1 cellular context compared by ENCODE assay signal in the genomic region with DNA sequence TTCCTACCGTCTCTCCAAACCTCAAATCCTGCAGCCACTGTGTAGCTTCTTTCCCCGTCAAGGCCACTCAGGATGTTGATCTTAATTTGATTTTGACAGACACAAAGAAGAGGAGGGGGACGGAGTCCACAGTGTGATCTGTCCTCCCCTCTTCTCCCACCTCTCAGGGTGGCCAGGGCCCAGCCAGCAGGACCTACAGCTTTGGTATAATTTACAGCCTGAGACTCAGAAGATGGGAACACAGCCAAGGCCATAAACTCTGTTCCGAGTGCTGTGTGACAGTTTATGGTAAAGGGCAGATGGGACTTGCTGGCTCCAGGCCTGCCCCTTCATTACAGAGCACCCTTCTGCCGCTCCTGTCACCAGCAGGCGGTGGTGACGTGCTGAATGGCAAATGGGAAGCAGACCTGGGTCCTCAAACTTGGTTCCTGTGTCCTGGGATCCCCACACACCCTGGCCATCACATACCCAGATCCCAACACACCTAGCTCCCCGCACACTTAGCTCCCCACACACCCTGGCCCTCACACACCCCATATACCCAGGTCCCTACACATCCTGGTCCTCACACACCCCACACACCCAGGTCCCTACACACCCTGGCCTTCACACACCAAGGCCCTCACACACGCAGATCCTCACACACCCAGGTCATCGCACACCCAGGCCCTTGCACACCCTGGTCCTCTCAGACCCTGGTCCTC.
TF ChIP-seq lines count a peak whose summit lies in the region.

No MANE protein-coding gene starts in this region.

TF ChIP-seq in K562, 482 proteins besides CTCF, POLR2A, EP300 and RAD21 (continued from another document and continues in another):
- TF ChIP-seq, protein P1, sequence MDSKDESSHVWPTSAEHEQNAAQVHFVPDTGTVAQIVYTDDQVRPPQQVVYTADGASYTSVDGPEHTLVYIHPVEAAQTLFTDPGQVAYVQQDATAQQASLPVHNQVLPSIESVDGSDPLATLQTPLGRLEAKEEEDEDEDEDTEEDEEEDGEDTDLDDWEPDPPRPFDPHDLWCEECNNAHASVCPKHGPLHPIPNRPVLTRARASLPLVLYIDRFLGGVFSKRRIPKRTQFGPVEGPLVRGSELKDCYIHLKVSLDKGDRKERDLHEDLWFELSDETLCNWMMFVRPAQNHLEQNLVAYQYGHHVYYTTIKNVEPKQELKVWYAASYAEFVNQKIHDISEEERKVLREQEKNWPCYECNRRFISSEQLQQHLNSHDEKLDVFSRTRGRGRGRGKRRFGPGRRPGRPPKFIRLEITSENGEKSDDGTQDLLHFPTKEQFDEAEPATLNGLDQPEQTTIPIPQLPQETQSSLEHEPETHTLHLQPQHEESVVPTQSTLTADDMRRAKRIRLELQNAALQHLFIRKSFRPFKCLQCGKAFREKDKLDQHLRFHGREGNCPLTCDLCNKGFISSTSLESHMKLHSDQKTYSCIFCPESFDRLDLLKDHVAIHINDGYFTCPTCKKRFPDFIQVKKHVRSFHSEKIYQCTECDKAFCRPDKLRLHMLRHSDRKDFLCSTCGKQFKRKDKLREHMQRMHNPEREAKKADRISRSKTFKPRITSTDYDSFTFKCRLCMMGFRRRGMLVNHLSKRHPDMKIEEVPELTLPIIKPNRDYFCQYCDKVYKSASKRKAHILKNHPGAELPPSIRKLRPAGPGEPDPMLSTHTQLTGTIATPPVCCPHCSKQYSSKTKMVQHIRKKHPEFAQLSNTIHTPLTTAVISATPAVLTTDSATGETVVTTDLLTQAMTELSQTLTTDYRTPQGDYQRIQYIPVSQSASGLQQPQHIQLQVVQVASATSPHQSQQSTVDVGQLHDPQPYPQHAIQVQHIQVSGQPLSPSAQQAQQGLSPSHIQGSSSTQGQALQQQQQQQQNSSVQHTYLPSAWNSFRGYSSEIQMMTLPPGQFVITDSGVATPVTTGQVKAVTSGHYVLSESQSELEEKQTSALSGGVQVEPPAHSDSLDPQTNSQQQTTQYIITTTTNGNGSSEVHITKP (IDR thresholded peaks at IDR 0.05; ENCODE audit: partially characterized antibody) = peak; percentile 96
- TF ChIP-seq TEAD2 (tag; IDR thresholded peaks at IDR 0.05) (peak; percentile 51; the same call in 1 of the 2 replicates), XRCC5 (IDR thresholded peaks at IDR 0.05; ENCODE audit: low read depth, low read length) (no peak), ZNF436 (CRISPR knock-in tag; IDR thresholded peaks at IDR 0.05) (no peak), ZEB2 (IDR thresholded peaks at IDR 0.05) (peak; percentile 11; the same call in 1 of the 2 replicates), MCM7 (IDR thresholded peaks at IDR 0.05) (no peak), NR1H2 (CRISPR knock-in tag; IDR thresholded peaks at IDR 0.05) (0 out of 2 replicates have a peak, but pooled peaks have one; percentile 43), ZNF444 (CRISPR knock-in tag; IDR thresholded peaks at IDR 0.05) (no peak), CBX1 (IDR thresholded peaks at IDR 0.05; ENCODE audit: low read depth) (no peak; the same call in 1 of the 2 replicates), CREM (IDR thresholded peaks at IDR 0.05; ENCODE audit: low read depth) (peak; percentile 83), ZNF197 (CRISPR knock-in tag; IDR thresholded peaks at IDR 0.05; ENCODE audit: low read depth) (0 out of 2 replicates have a peak, but pooled peaks have one; percentile 55), JUND (IDR thresholded peaks at IDR 0.05; ENCODE audit: borderline replicate concordance, low read depth, low read length) (peak; percentile 59), JUND (tag; IDR thresholded peaks at IDR 0.05; ENCODE audit: borderline replicate concordance, low read depth, low read length) (peak; percentile 11; the same call in 1 of the 3 replicates), PURB (CRISPR knock-in tag; IDR thresholded peaks at IDR 0.05; ENCODE audit: low read depth) (no peak), TAF9B (IDR thresholded peaks at IDR 0.05; ENCODE audit: partially characterized antibody) (peak; percentile 13), MEF2D (tag; conservative IDR thresholded peaks at IDR 0.05; ENCODE audit: low read depth) (peak; percentile 79)
- TF ChIP-seq, protein P2, sequence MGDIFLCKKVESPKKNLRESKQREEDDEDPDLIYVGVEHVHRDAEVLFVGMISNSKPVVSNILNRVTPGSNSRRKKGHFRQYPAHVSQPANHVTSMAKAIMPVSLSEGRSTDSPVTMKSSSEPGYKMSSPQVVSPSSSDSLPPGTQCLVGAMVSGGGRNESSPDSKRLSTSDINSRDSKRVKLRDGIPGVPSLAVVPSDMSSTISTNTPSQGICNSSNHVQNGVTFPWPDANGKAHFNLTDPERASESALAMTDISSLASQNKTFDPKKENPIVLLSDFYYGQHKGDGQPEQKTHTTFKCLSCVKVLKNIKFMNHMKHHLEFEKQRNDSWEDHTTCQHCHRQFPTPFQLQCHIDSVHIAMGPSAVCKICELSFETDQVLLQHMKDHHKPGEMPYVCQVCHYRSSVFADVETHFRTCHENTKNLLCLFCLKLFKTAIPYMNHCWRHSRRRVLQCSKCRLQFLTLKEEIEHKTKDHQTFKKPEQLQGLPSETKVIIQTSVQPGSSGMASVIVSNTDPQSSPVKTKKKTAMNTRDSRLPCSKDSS (IDR thresholded peaks at IDR 0.05; ENCODE audit: low read depth, partially characterized antibody) = peak; percentile 32
- TF ChIP-seq, protein P3, sequence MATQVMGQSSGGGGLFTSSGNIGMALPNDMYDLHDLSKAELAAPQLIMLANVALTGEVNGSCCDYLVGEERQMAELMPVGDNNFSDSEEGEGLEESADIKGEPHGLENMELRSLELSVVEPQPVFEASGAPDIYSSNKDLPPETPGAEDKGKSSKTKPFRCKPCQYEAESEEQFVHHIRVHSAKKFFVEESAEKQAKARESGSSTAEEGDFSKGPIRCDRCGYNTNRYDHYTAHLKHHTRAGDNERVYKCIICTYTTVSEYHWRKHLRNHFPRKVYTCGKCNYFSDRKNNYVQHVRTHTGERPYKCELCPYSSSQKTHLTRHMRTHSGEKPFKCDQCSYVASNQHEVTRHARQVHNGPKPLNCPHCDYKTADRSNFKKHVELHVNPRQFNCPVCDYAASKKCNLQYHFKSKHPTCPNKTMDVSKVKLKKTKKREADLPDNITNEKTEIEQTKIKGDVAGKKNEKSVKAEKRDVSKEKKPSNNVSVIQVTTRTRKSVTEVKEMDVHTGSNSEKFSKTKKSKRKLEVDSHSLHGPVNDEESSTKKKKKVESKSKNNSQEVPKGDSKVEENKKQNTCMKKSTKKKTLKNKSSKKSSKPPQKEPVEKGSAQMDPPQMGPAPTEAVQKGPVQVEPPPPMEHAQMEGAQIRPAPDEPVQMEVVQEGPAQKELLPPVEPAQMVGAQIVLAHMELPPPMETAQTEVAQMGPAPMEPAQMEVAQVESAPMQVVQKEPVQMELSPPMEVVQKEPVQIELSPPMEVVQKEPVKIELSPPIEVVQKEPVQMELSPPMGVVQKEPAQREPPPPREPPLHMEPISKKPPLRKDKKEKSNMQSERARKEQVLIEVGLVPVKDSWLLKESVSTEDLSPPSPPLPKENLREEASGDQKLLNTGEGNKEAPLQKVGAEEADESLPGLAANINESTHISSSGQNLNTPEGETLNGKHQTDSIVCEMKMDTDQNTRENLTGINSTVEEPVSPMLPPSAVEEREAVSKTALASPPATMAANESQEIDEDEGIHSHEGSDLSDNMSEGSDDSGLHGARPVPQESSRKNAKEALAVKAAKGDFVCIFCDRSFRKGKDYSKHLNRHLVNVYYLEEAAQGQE (CRISPR knock-in tag; IDR thresholded peaks at IDR 0.05; ENCODE audit: low read depth) = peak; percentile 43; the same call in 1 of the 2 replicates
- TF ChIP-seq, protein P4, sequence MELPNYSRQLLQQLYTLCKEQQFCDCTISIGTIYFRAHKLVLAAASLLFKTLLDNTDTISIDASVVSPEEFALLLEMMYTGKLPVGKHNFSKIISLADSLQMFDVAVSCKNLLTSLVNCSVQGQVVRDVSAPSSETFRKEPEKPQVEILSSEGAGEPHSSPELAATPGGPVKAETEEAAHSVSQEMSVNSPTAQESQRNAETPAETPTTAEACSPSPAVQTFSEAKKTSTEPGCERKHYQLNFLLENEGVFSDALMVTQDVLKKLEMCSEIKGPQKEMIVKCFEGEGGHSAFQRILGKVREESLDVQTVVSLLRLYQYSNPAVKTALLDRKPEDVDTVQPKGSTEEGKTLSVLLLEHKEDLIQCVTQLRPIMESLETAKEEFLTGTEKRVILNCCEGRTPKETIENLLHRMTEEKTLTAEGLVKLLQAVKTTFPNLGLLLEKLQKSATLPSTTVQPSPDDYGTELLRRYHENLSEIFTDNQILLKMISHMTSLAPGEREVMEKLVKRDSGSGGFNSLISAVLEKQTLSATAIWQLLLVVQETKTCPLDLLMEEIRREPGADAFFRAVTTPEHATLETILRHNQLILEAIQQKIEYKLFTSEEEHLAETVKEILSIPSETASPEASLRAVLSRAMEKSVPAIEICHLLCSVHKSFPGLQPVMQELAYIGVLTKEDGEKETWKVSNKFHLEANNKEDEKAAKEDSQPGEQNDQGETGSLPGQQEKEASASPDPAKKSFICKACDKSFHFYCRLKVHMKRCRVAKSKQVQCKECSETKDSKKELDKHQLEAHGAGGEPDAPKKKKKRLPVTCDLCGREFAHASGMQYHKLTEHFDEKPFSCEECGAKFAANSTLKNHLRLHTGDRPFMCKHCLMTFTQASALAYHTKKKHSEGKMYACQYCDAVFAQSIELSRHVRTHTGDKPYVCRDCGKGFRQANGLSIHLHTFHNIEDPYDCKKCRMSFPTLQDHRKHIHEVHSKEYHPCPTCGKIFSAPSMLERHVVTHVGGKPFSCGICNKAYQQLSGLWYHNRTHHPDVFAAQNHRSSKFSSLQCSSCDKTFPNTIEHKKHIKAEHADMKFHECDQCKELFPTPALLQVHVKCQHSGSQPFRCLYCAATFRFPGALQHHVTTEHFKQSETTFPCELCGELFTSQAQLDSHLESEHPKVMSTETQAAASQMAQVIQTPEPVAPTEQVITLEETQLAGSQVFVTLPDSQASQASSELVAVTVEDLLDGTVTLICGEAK (IDR thresholded peaks at IDR 0.05) = peak; percentile 48
- TF ChIP-seq, protein P4 (CRISPR knock-in tag; IDR thresholded peaks at IDR 0.05) = no peak
- TF ChIP-seq, protein P5, sequence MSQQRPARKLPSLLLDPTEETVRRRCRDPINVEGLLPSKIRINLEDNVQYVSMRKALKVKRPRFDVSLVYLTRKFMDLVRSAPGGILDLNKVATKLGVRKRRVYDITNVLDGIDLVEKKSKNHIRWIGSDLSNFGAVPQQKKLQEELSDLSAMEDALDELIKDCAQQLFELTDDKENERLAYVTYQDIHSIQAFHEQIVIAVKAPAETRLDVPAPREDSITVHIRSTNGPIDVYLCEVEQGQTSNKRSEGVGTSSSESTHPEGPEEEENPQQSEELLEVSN (IDR thresholded peaks at IDR 0.05; ENCODE audit: borderline replicate concordance in 1 of 2, extremely low read depth in 1 of 2, insufficient read depth in 1 of 2, insufficient read length in 1 of 2, low read depth in 1 of 2, low read length in 1 of 2, poor library complexity in 1 of 2, severe bottlenecking in 1 of 2) = peak; percentile 70 to 88
- TF ChIP-seq, protein P6, sequence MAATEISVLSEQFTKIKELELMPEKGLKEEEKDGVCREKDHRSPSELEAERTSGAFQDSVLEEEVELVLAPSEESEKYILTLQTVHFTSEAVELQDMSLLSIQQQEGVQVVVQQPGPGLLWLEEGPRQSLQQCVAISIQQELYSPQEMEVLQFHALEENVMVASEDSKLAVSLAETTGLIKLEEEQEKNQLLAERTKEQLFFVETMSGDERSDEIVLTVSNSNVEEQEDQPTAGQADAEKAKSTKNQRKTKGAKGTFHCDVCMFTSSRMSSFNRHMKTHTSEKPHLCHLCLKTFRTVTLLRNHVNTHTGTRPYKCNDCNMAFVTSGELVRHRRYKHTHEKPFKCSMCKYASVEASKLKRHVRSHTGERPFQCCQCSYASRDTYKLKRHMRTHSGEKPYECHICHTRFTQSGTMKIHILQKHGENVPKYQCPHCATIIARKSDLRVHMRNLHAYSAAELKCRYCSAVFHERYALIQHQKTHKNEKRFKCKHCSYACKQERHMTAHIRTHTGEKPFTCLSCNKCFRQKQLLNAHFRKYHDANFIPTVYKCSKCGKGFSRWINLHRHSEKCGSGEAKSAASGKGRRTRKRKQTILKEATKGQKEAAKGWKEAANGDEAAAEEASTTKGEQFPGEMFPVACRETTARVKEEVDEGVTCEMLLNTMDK (IDR thresholded peaks at IDR 0.05; ENCODE audit: borderline replicate concordance, insufficient read depth, low read depth, low read length, poor library complexity, severe bottlenecking) = no peak
- TF ChIP-seq, protein P7, sequence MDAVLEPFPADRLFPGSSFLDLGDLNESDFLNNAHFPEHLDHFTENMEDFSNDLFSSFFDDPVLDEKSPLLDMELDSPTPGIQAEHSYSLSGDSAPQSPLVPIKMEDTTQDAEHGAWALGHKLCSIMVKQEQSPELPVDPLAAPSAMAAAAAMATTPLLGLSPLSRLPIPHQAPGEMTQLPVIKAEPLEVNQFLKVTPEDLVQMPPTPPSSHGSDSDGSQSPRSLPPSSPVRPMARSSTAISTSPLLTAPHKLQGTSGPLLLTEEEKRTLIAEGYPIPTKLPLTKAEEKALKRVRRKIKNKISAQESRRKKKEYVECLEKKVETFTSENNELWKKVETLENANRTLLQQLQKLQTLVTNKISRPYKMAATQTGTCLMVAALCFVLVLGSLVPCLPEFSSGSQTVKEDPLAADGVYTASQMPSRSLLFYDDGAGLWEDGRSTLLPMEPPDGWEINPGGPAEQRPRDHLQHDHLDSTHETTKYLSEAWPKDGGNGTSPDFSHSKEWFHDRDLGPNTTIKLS (IDR thresholded peaks at IDR 0.05; ENCODE audit: borderline replicate concordance, low read depth) = 0 out of 2 replicates have a peak, but pooled peaks have one; percentile 22
